Comparison of ENCODE assay signal across 24 cellular contexts in the genomic region with DNA sequence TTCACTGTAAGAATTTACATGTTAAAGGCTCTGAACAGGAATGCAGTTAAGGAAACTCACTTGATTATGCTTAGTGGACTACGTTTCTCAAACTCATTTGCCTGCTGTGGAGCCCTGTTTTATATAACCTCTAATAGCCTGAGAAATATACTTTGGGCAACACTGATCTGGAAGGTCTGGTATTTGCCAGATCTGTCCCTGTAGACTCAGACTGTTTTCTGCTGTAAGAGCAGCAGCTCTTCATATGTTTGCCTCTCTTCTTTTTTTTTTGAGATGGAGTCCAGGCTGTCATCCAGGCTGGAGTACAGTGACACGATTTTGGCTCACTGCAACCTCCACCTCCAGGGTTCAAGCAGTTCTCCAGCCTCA. TPM values are rescaled to one million over a fixed set of nuclear protein-coding genes. Genes with fewer than 3 reads are reported as not detected.
A peak's percentile ranks its signal among the peaks of the same experiment; 100 is the strongest.
DNase-seq lines count a peak whose midpoint lies in the region; ATAC-seq, FAIRE-seq and TF ChIP-seq lines count a peak whose summit lies in the region.
"Had no signal": no experiment of that assay in that cellular context is flagged by ENCODE, and none has a peak within 500 bp of the region (broad histone marks: within the 10 kb centered on the region; RNA-seq: fewer than 3 reads in every experiment).

No MANE protein-coding gene starts in this region.

- H3K4me2 ChIP-seq in mesenchymal stem cell (ENCODE audit: low read length, poor library complexity, severe bottlenecking): no peak overlapping the region
- H3K4me2 ChIP-seq: GM23338 had no signal

- WGBS in mesenchymal stem cell: 100% methylated on average over 2 of the region's 2 CpGs

- H3K4me1 ChIP-seq in CD8-positive, alpha-beta T cell (ENCODE audit: insufficient read depth, low read length): no peaks in the 10 kb centered on the region
- H3K4me1 ChIP-seq in mesenchymal stem cell (ENCODE audit: control insufficient read depth, insufficient read depth, low read depth, low read length): no peaks in the 10 kb centered on the region
- H3K4me1 ChIP-seq: BE2C had no signal

- H3K23ac ChIP-seq in mesenchymal stem cell (ENCODE audit: low read length in 2 of 2): no peak overlapping the region

- no peaks in the 10 kb centered on the region for H3K27me3 ChIP-seq in CD8-positive, alpha-beta T cell (ENCODE audit: insufficient read depth, low read length)
- H3K27me3 ChIP-seq in mesenchymal stem cell (ENCODE audit: control insufficient read depth in 1 of 2, insufficient read depth in 1 of 2, low read length in 2 of 2): no peaks in the 10 kb centered on the region
- H3K27me3 ChIP-seq: BE2C had no signal

- POLR2A ChIA-PET in CD8-positive, alpha-beta T cell (lab: Charles Lee): interaction anchor here (1.1 kb wide), 1 partner anchor 10 kb away, joined by 4 read pairs; a partner anchor contains a TSS

- CTCF ChIA-PET in CD8-positive, alpha-beta T cell (lab: Charles Lee): no interaction called here

- H3K14ac ChIP-seq in mesenchymal stem cell (ENCODE audit: low read length in 2 of 2): no peak overlapping the region

- no peaks in the 10 kb centered on the region for H3K27me3 Mint-ChIP-seq in CD8-positive, alpha-beta T cell (ENCODE audit: low read depth)
- H3K27me3 Mint-ChIP-seq in activated T-helper 17 cell treated with anti-CD3 and anti-CD28 coated beads, Interleukin-2, amount 50 U/mL, for 72 hours: no peaks in the 10 kb centered on the region
- H3K27me3 Mint-ChIP-seq in stimulated activated naive B cell treated with anti-CD40 and anti-IgM and Interleukin-4, amounts not matched to agents 10 μg/mL and 1 μg/mL and 100 μg/mL, for 72 hours: no peaks in the 10 kb centered on the region
- H3K27me3 Mint-ChIP-seq: CD4-positive, CD25-positive, alpha-beta regulatory T cell had no signal

- H3K4me3 ChIP-seq in CD8-positive, alpha-beta T cell (ENCODE audit: low read depth, low read length): no peak overlapping the region
- no peak overlapping the region for H3K4me3 ChIP-seq in mesenchymal stem cell (ENCODE audit: insufficient read depth in 1 of 2, low read depth in 1 of 2, low read length in 2 of 2)
- H3K4me3 ChIP-seq: GM23338 had no signal

- ATAC-seq in CD8-positive, alpha-beta T cell: no peak
- no peak for ATAC-seq in activated T-helper 17 cell treated with anti-CD3 and anti-CD28 coated beads, Interleukin-2, amount 50 U/mL, for 72 hours (replicated peaks)
- no peak for ATAC-seq in stimulated activated naive B cell treated with anti-CD40 and anti-IgM and Interleukin-4, amounts not matched to agents 10 μg/mL and 1 μg/mL and 100 μg/mL, for 72 hours (replicated peaks)
- ATAC-seq in GM21367 (IDR thresholded peaks at IDR 0.05; ENCODE audit: unreplicated experiment) (no peak), GM18498 (IDR thresholded peaks at IDR 0.05; ENCODE audit: unreplicated experiment) (no peak)
- ATAC-seq: GM23338 had no signal

- H2BK5ac ChIP-seq in mesenchymal stem cell (ENCODE audit: low read depth, low read length, poor library complexity, severe bottlenecking): no peak overlapping the region

- peak overlapping the region; percentile 78 for H3K27ac Mint-ChIP-seq in CD8-positive, alpha-beta T cell
- peak overlapping the region; percentile 92 for H3K27ac Mint-ChIP-seq in activated T-helper 17 cell treated with anti-CD3 and anti-CD28 coated beads, Interleukin-2, amount 50 U/mL, for 72 hours
- peak overlapping the region; percentile 81 for H3K27ac Mint-ChIP-seq in stimulated activated naive B cell treated with anti-CD40 and anti-IgM and Interleukin-4, amounts not matched to agents 10 μg/mL and 1 μg/mL and 100 μg/mL, for 72 hours
- H3K27ac Mint-ChIP-seq: GM23338 had no signal

- no peak overlapping the region for H2BK120ac ChIP-seq in mesenchymal stem cell (ENCODE audit: low read depth, low read length)

- no peak overlapping the region for H3K18ac ChIP-seq in mesenchymal stem cell (ENCODE audit: low read depth in 1 of 2, low read length in 2 of 2)

- H4K8ac ChIP-seq in mesenchymal stem cell (ENCODE audit: low read length): no peak overlapping the region

- H3K4me1 Mint-ChIP-seq in CD8-positive, alpha-beta T cell (ENCODE audit: low read depth): peaks cover 6% of the 10 kb centered on the region
- H3K4me1 Mint-ChIP-seq in activated T-helper 17 cell treated with anti-CD3 and anti-CD28 coated beads, Interleukin-2, amount 50 U/mL, for 72 hours: peaks cover 18% of the 10 kb centered on the region
- H3K4me1 Mint-ChIP-seq in stimulated activated naive B cell treated with anti-CD40 and anti-IgM and Interleukin-4, amounts not matched to agents 10 μg/mL and 1 μg/mL and 100 μg/mL, for 72 hours: peaks cover 19 to 25% of the 10 kb centered on the region in 2 donors
- H3K4me1 Mint-ChIP-seq: GM23338 had no signal

- H3K4me3 Mint-ChIP-seq in CD8-positive, alpha-beta T cell: no peak overlapping the region
- no peak overlapping the region for H3K4me3 Mint-ChIP-seq in activated T-helper 17 cell treated with anti-CD3 and anti-CD28 coated beads, Interleukin-2, amount 50 U/mL, for 72 hours
- H3K4me3 Mint-ChIP-seq in stimulated activated naive B cell treated with anti-CD40 and anti-IgM and Interleukin-4, amounts not matched to agents 10 μg/mL and 1 μg/mL and 100 μg/mL, for 72 hours: no peak overlapping the region
- H3K4me3 Mint-ChIP-seq: CD4-positive, CD25-positive, alpha-beta regulatory T cell; GM23338 had no signal

- no peak overlapping the region for H3K27ac ChIP-seq in CD8-positive, alpha-beta T cell (ENCODE audit: low read depth, low read length)
- H3K27ac ChIP-seq in mesenchymal stem cell (ENCODE audit: low read length, poor library complexity, severe bottlenecking): no peak overlapping the region
- H3K27ac ChIP-seq: HL-60, RWPE1 had no signal

- H3K9ac ChIP-seq in mesenchymal stem cell (ENCODE audit: low read length): peak overlapping the region; percentile 4

- H2BK12ac ChIP-seq in mesenchymal stem cell (ENCODE audit: low read length in 2 of 2): no peak overlapping the region

- no peak overlapping the region for H2AK5ac ChIP-seq in mesenchymal stem cell (ENCODE audit: low read length, severe bottlenecking)

- H3K9me3 ChIP-seq in CD8-positive, alpha-beta T cell (ENCODE audit: low read length): no peaks in the 10 kb centered on the region
- H3K9me3 ChIP-seq in mesenchymal stem cell (ENCODE audit: control insufficient read depth, low read length): no peaks in the 10 kb centered on the region
- H3K9me3 ChIP-seq: BE2C had no signal

- peaks cover 29% of the 10 kb centered on the region for H3K36me3 ChIP-seq in CD8-positive, alpha-beta T cell (ENCODE audit: insufficient read depth, low read length)
- peaks cover 22 to 83% of the 10 kb centered on the region in 2 experiments for H3K36me3 ChIP-seq in mesenchymal stem cell (ENCODE audit: control insufficient read depth in 1 of 2, insufficient read depth in 2 of 2, low read depth in 1 of 2, low read length in 2 of 2)

- H3K9me3 Mint-ChIP-seq in CD8-positive, alpha-beta T cell: no peaks in the 10 kb centered on the region
- no peaks in the 10 kb centered on the region for H3K9me3 Mint-ChIP-seq in activated T-helper 17 cell treated with anti-CD3 and anti-CD28 coated beads, Interleukin-2, amount 50 U/mL, for 72 hours
- no peaks in the 10 kb centered on the region for H3K9me3 Mint-ChIP-seq in stimulated activated naive B cell treated with anti-CD40 and anti-IgM and Interleukin-4, amounts not matched to agents 10 μg/mL and 1 μg/mL and 100 μg/mL, for 72 hours
- H3K9me3 Mint-ChIP-seq: CD4-positive, CD25-positive, alpha-beta regulatory T cell; GM23338 had no signal

- no peak overlapping the region for H2AFZ ChIP-seq in mesenchymal stem cell (ENCODE audit: low read depth, low read length)
- H2AFZ ChIP-seq: GM23338 had no signal

- no peak overlapping the region for H3K4ac ChIP-seq in mesenchymal stem cell (ENCODE audit: low read depth in 1 of 2, low read length in 2 of 2)

- H2BK15ac ChIP-seq in mesenchymal stem cell (ENCODE audit: low read depth, poor library complexity, severe bottlenecking): no peak overlapping the region

- H3K36me3 Mint-ChIP-seq in CD8-positive, alpha-beta T cell: peaks cover 82% of the 10 kb centered on the region
- H3K36me3 Mint-ChIP-seq in activated T-helper 17 cell treated with anti-CD3 and anti-CD28 coated beads, Interleukin-2, amount 50 U/mL, for 72 hours (ENCODE audit: low read depth): peaks cover 99% of the 10 kb centered on the region
- H3K36me3 Mint-ChIP-seq in stimulated activated naive B cell treated with anti-CD40 and anti-IgM and Interleukin-4, amounts not matched to agents 10 μg/mL and 1 μg/mL and 100 μg/mL, for 72 hours: peaks cover 58 to 75% of the 10 kb centered on the region in 2 donors

- no peak for TF ChIP-seq CTCF in CD8-positive, alpha-beta T cell (IDR thresholded peaks at IDR 0.05)

- no peak for DNase-seq in CD8-positive, alpha-beta T cell
- DNase-seq in mesenchymal stem cell: no peak
- DNase-seq in stimulated activated naive B cell treated with anti-CD40 and anti-IgM and Interleukin-4, amounts not matched to agents 10 μg/mL and 1 μg/mL and 100 μg/mL, for 72 hours: no peak
- no peak for DNase-seq in SK-N-DZ (ENCODE audit: low spot score)
- no peak for DNase-seq in frontal cortex (ENCODE audit: low spot score in 2 of 2)
- DNase-seq: BE2C; CD4-positive, CD25-positive, alpha-beta regulatory T cell; COR-L47; DMS79; HCEC 1CT; KG1; NCI-H1092 treated with DMSO at 0.1 percent for 48 hours; NCI-H1436 treated with DMSO at 0.1 percent for 48 hours; NCI-H1930; NCI-H2227 treated with DMSO at 0.1 percent for 48 hours; NCI-H510A treated with DMSO at 0.1 percent for 48 hours; NCI-H748 treated with DMSO at 0.1 percent for 48 hours; SIG-M5 had no signal

- intact Hi-C loops in CD8-positive, alpha-beta T cell (cut with DNase I, micrococcal nuclease): loop anchor here in 1 of 2 experiments (1.0 kb wide), 1 partner anchor 269 kb away; no protein-coding TSS in a partner anchor

- no peak overlapping the region for H4K91ac ChIP-seq in mesenchymal stem cell (ENCODE audit: low read length)

- peaks cover 20% of the 10 kb centered on the region for H3K79me1 ChIP-seq in mesenchymal stem cell (replicated peaks; ENCODE audit: low read length, poor library complexity, severe bottlenecking)

- FAIRE-seq in frontal cortex (lab: Jason Lieb, UNC): no peak

RNA-seq across cellular contexts. Expression of a gene that starts 10.1 kb away (rescaled TPM):
- 10 to 100 TPM; 12.3 TPM for total RNA-seq in CD8-positive, alpha-beta T cell
- total RNA-seq in activated T-helper 17 cell treated with anti-CD3 and anti-CD28 coated beads, Interleukin-2, amount 50 U/mL, for 72 hours: 10 to 100 TPM; 15.5 to 23.0 TPM
- 9.3 TPM for polyA plus RNA-seq in mesenchymal stem cell (2013, experiment 1 of 2)
- polyA plus RNA-seq in mesenchymal stem cell (2013, experiment 2 of 2): 10.5 TPM
- polyA plus RNA-seq in SK-N-DZ (2014; cell fraction: cytosol; rRNA removed): 6.0 and 7.7 TPM in 2 replicates
- polyA plus RNA-seq in SK-N-DZ (2014; cell fraction: nucleus; rRNA removed): 3.3 and 7.7 TPM in 2 replicates
- 7.3 TPM for total RNA-seq in frontal cortex

RNA-seq across cellular contexts. Expression of a gene that starts 36.1 kb away (rescaled TPM):
- total RNA-seq in CD8-positive, alpha-beta T cell: 10 to 100 TPM; 39.0 to 46.0 TPM
- 10 to 100 TPM; 68.7 to 86.8 TPM for total RNA-seq in activated T-helper 17 cell treated with anti-CD3 and anti-CD28 coated beads, Interleukin-2, amount 50 U/mL, for 72 hours
- 154 TPM for polyA plus RNA-seq in mesenchymal stem cell (2013, experiment 1 of 2)
- polyA plus RNA-seq in mesenchymal stem cell (2013, experiment 2 of 2): 162 TPM
- polyA plus RNA-seq in SK-N-DZ (2014; cell fraction: cytosol; rRNA removed): 36.5 and 36.8 TPM in 2 replicates
- polyA plus RNA-seq in SK-N-DZ (2014; cell fraction: nucleus; rRNA removed): 16.3 and 19.1 TPM in 2 replicates
- 89.7 TPM for total RNA-seq in frontal cortex
